In the genomic region with DNA sequence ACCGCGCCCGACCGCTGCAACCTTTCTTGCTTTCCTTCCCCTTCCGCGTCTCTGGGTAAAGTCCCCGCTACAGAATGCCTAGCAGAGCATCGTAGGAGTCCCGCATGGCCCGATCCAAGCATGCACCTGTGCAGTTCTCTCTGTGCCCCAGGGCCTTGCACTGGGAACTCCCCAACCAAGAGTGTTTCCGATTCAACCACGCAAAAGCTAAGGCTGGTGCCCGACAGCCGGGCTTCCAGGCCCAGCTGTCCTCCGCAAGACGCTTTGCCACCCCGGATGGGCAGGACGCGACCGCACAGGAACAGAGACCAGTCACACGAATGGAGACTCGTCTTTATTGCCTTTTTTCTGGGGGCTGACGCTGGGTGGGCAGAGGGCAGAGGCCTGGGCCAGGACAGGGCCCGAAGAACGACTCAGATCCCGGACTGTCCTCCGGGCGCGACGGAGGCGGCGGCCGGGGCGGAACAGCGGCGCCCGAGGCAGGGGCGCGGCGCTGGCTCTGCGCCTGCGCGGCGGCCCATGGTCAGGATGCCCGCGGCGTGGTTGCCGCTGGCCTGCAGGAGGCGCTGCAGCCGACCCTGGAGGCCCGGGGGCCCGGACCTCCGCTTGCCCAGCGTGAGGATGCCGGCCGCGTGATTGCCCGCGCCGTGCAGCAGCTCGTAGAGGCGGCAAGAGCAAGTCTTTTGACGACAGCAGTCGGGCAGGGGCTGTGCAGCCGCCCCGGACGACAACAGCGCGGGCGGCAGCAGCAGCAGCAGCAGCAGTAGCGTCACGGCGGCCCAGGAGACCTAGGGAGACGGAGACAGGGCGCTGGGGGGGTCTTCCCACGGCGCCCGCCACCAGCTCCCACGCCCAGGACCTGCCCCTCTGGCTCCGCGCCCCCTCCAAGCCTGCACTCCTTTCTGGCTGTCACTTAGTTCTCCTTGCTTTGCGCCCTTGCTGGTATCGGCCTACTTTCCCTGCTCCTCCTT, we compare ENCODE assay signal across 8 cellular contexts. TPM values are rescaled to one million over a fixed set of nuclear protein-coding genes. Genes with fewer than 3 reads are reported as not detected.
DNase-seq lines count a peak whose midpoint lies in the region; ATAC-seq and TF ChIP-seq lines count a peak whose summit lies in the region.

No MANE protein-coding gene starts in this region.

- no peak for TF ChIP-seq CTCF in epithelial cell of esophagus (IDR thresholded peaks at IDR 0.05; ENCODE audit: insufficient read depth, low read depth, low read length, missing control alignments)

- no peak overlapping the region for H3K4me3 ChIP-seq in epithelial cell of esophagus (ENCODE audit: low read length)

- peak; percentile 57 for ATAC-seq in HG03135 (IDR thresholded peaks at IDR 0.05; ENCODE audit: unreplicated experiment)

- DNase-seq in NCI-H187 (lab: John Stamatoyannopoulos, UW) = peak; percentile 40 to 59
- DNase-seq in NCI-H187 treated with DMSO at 0.1 percent for 48 hours (lab: John Stamatoyannopoulos, UW) = no peak
- peak; percentile 17 for DNase-seq in NCI-H748 treated with DMSO at 0.1 percent for 48 hours (lab: John Stamatoyannopoulos, UW)
- peak; percentile 24 for DNase-seq in activated CD8-positive, alpha-beta memory T cell treated with anti-CD3 and anti-CD28 coated beads, Interleukin-2, amount 50 U/mL, for 1 hour (ENCODE audit: extremely low read depth)
- peak; percentile 26 for DNase-seq in epithelial cell of esophagus (ENCODE audit: low read depth)
- DNase-seq in mucosa of gallbladder (ENCODE audit: low spot score) = peak; percentile 71
- DNase-seq in stimulated activated CD8-positive, alpha-beta memory T cell treated with anti-CD3 and anti-CD28 coated beads, Interleukin-2, amount 100 ng/mL, for 48 hours (ENCODE audit: low read depth in 2 of 2) = peak; percentile 72

RNA-seq across cellular contexts. Expression of gene HCRT, which starts 1.2 kb away (rescaled TPM):
- total RNA-seq in mucosa of gallbladder = not detected

RNA-seq across cellular contexts. Expression of gene KCNH4, which starts 3.1 kb away (rescaled TPM):
- 0.06 TPM for total RNA-seq in mucosa of gallbladder

RNA-seq across cellular contexts. Expression of gene GHDC, which starts 10.3 kb away (rescaled TPM):
- 34.4 TPM for total RNA-seq in mucosa of gallbladder

RNA-seq across cellular contexts. Expression of gene RAB5C, which starts 29.2 kb away (rescaled TPM):
- total RNA-seq in mucosa of gallbladder = 150 TPM
